24 cellular contexts compared by ENCODE assay signal in the genomic region with DNA sequence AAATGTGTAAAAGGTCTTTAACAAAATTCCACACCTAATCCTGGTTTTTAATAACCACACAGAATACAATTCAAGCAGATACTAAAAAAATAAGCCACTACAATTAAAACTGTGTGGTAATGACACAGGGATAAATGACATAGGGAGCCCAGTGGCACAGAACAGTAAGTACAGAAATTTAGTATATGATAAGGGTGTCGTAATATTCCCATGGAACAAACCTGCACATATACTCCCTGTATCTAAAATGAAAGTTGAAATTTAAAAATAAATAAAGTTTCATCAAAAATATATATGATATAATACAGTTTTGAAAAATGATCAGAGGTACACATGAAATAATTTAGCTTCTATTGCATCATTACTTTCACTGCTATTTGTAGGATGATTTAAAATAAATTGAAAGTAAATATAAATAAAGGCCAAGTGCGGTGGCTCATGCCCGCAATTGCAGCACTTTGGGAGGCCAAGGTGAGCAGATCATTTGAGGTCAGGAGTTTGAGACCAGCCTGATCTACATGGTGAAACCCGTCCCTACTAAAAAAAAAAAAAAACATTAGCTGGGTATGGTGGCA. TPM values are rescaled to one million over a fixed set of nuclear protein-coding genes. Genes with fewer than 3 reads are reported as not detected.
"Had no signal": no experiment of that assay in that cellular context is flagged by ENCODE, and none has a peak within 500 bp of the region (broad histone marks: within the 10 kb centered on the region; RNA-seq: fewer than 3 reads in every experiment).

No MANE protein-coding gene starts in this region.

- DNase-seq: IMR-90, Kasumi-1, MM.1S, NCI-H1092, NCI-H1105 treated with DMSO at 0.1 percent for 48 hours, NCI-H1417 treated with DMSO at 0.1 percent for 48 hours, NCI-H146, NCI-H1694 treated with DMSO at 0.1 percent for 48 hours, NCI-H1930, NCI-H2081, NCI-H2107, NCI-H2227 treated with DMSO at 0.1 percent for 48 hours, NCI-H524, NCI-H526 treated with DMSO at 0.1 percent for 48 hours, NCI-H748 treated with DMSO at 0.1 percent for 48 hours, PC-9, Peyer's patch, SHP77 treated with DMSO at 0.1 percent for 48 hours, SJCRH30 had no signal

- ATAC-seq: HepG2, Right ventricle myocardium inferior, SK-N-SH treated with all-trans-retinoic acid at 6 μM for 48 hours had no signal

- H3K36me3 ChIP-seq: Peyer's patch, SJCRH30 had no signal

- FAIRE-seq: HepG2 had no signal

- H3K27ac ChIP-seq: KMS-11, PC-9, Peyer's patch, SJCRH30 had no signal

- H3K9me3 ChIP-seq: Peyer's patch, SJCRH30 had no signal

- H3K4me1 ChIP-seq: Peyer's patch, SJCRH30 had no signal

- H3K4me2 ChIP-seq: KMS-11, PC-9 had no signal

- H3K9ac ChIP-seq: KMS-11 had no signal

- H3K4me3 ChIP-seq: PC-9, Peyer's patch, SJCRH30 had no signal

- H3K27me3 ChIP-seq: Peyer's patch, SJCRH30 had no signal

- H2AFZ ChIP-seq: PC-9 had no signal

RNA-seq across cellular contexts. Expression of gene COLGALT2, which starts 56.5 kb away (rescaled TPM):
- total RNA-seq: HT-29 had no signal
